In the genomic region with DNA sequence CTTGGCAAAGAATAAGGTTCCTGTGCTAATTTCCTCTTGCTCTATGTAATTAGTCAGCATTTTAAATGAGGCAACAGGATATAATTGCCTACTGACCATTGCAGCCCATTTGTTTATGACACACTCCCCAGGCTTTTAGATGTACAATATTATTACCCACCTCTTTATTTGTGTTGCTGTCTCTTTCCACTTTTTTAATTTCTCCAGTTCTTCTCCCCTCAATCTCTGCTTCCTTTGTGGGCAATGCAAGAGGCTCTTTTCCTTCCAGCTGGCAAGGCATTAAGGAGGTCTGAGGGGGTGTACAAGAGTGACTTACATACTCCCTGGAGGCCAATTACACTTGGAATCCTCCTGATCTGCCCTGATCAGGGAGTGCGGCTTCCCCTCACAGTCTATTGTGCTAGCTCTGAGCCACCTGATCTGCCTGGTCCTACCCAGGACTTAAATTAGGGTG, we compare ENCODE assay signal across 10 cellular contexts.
DNase-seq lines count a peak whose midpoint lies in the region; ATAC-seq and TF ChIP-seq lines count a peak whose summit lies in the region.
"Had no signal": no experiment of that assay in that cellular context is flagged by ENCODE, and none has a peak within 500 bp of the region (broad histone marks: within the 10 kb centered on the region; RNA-seq: fewer than 3 reads in every experiment).

No MANE protein-coding gene starts in this region.

- no peaks in the 10 kb centered on the region for H3K4me1 Mint-ChIP-seq in CD14-positive monocyte
- H3K4me1 Mint-ChIP-seq in naive thymus-derived CD4-positive, alpha-beta T cell: no peaks in the 10 kb centered on the region
- H3K4me1 Mint-ChIP-seq: activated CD4-positive, alpha-beta T cell treated with anti-CD3 and anti-CD28 coated beads for 36 hours had no signal

- H3K9me3 Mint-ChIP-seq in CD14-positive monocyte: peaks cover 0 to 4% (median 2%) of the 10 kb centered on the region in 7 donors
- peaks cover 0 to 5% (median 0%) of the 10 kb centered on the region in 11 donors for H3K9me3 Mint-ChIP-seq in naive thymus-derived CD4-positive, alpha-beta T cell

- no peak overlapping the region for H3K27ac Mint-ChIP-seq in CD14-positive monocyte
- H3K27ac Mint-ChIP-seq in naive thymus-derived CD4-positive, alpha-beta T cell: no peak overlapping the region
- H3K27ac Mint-ChIP-seq: activated CD4-positive, alpha-beta T cell treated with anti-CD3 and anti-CD28 coated beads for 36 hours had no signal

- POLR2A ChIA-PET in Panc1 (lab: Charles Lee): no interaction called here
- POLR2A ChIA-PET in naive thymus-derived CD4-positive, alpha-beta T cell (lab: Charles Lee): no interaction called here

- peaks cover 20% of the 10 kb centered on the region; the same call in 1 of the 2 replicates for H3K4me1 ChIP-seq in Panc1 (ENCODE audit: control insufficient read depth, insufficient read depth, low read length)
- no peaks in the 10 kb centered on the region for H3K4me1 ChIP-seq in naive thymus-derived CD4-positive, alpha-beta T cell (ENCODE audit: control insufficient read depth in 2 of 2, insufficient read depth in 2 of 2, low read length in 2 of 2)

- no peaks in the 10 kb centered on the region for H3K36me3 ChIP-seq in Panc1 (ENCODE audit: control insufficient read depth, insufficient read depth, low read length)
- H3K36me3 ChIP-seq in naive thymus-derived CD4-positive, alpha-beta T cell (ENCODE audit: control insufficient read depth in 2 of 3, insufficient read depth in 3 of 3, low read length in 3 of 3): no peaks in the 10 kb centered on the region

- H3K36me3 Mint-ChIP-seq in CD14-positive monocyte: no peaks in the 10 kb centered on the region
- H3K36me3 Mint-ChIP-seq in naive thymus-derived CD4-positive, alpha-beta T cell: no peaks in the 10 kb centered on the region

- H3K4me3 ChIP-seq in Panc1 (ENCODE audit: low read depth in 2 of 2, low read length in 2 of 2): no peak overlapping the region
- H3K4me3 ChIP-seq in naive thymus-derived CD4-positive, alpha-beta T cell (ENCODE audit: low read length): no peak overlapping the region

- no peak for TF ChIP-seq CTCF in Panc1 (IDR thresholded peaks at IDR 0.05)
- no peak for TF ChIP-seq CTCF in CD14-positive monocyte (IDR thresholded peaks at IDR 0.05)

- no TSS peak for BruUV-seq in Panc1 (replicated peaks; lab: Mats Ljungman, UMichigan)

- CTCF ChIA-PET in Panc1 (lab: Charles Lee): no interaction called here
- CTCF ChIA-PET in naive thymus-derived CD4-positive, alpha-beta T cell (lab: Charles Lee): no interaction called here

- ATAC-seq in Panc1: peak; percentile 84
- no peak for ATAC-seq in left colon
- no peak for ATAC-seq in naive thymus-derived CD4-positive, alpha-beta T cell
- ATAC-seq: activated CD4-positive, alpha-beta T cell treated with anti-CD3 and anti-CD28 coated beads for 36 hours had no signal

- peak overlapping the region; percentile 78 for H3K27ac ChIP-seq in Panc1 (ENCODE audit: low read length)
- no peak overlapping the region for H3K27ac ChIP-seq in naive thymus-derived CD4-positive, alpha-beta T cell (ENCODE audit: low read depth, low read length)

- H3K9me3 ChIP-seq in Panc1 (ENCODE audit: control insufficient read depth, insufficient read depth, low read depth, low read length): no peaks in the 10 kb centered on the region
- H3K9me3 ChIP-seq in naive thymus-derived CD4-positive, alpha-beta T cell (ENCODE audit: control insufficient read depth in 2 of 3, low read length in 3 of 3): no peaks in the 10 kb centered on the region

- in situ Hi-C loops in Panc1 (cut with HindIII; ENCODE audit: low pct_unique_long_range_greater_than_20kb, low sequenced_read_pairs): no loop called here

- no peaks in the 10 kb centered on the region for H3K27me3 ChIP-seq in Panc1 (ENCODE audit: control insufficient read depth, insufficient read depth, low read length)
- no peaks in the 10 kb centered on the region for H3K27me3 ChIP-seq in naive thymus-derived CD4-positive, alpha-beta T cell (ENCODE audit: control insufficient read depth in 2 of 2, insufficient read depth in 2 of 2, low read length in 2 of 2)

- DNase-seq in GM03348 (ENCODE audit: low spot score) (peak; percentile 24), Panc1 (ENCODE audit: low read depth, low spot score) (no peak), fibroblast of gingiva (ENCODE audit: low read depth) (peak; percentile 25), renal cortical epithelial cell (ENCODE audit: low read depth) (peak; percentile 69), OCI-M2 (lab: John Stamatoyannopoulos, UW; ENCODE audit: unreplicated experiment) (no peak), CD14-positive monocyte (ENCODE audit: low spot score) (no peak), left colon (no peak)
- DNase-seq in naive thymus-derived CD4-positive, alpha-beta T cell: no peak
- DNase-seq: activated CD4-positive, alpha-beta T cell treated with anti-CD3 and anti-CD28 coated beads for 36 hours; cerebellar nuclear complex had no signal

- intact Hi-C loops in Panc1 (cut with micrococcal nuclease; ENCODE audit: unreplicated experiment): no loop called here
- intact Hi-C loops in CD14-positive monocyte (cut with micrococcal nuclease): no loop called here
- intact Hi-C loops in left colon (cut with DNase I, micrococcal nuclease): no loop called here
- intact Hi-C loops in naive thymus-derived CD4-positive, alpha-beta T cell (cut with micrococcal nuclease): no loop called here

- no peak overlapping the region for H3K4me3 Mint-ChIP-seq in CD14-positive monocyte
- H3K4me3 Mint-ChIP-seq in naive thymus-derived CD4-positive, alpha-beta T cell: no peak overlapping the region
- H3K4me3 Mint-ChIP-seq: activated CD4-positive, alpha-beta T cell treated with anti-CD3 and anti-CD28 coated beads for 36 hours had no signal

- H3K27me3 Mint-ChIP-seq in CD14-positive monocyte (ENCODE audit: low read depth in 3 of 3): no peaks in the 10 kb centered on the region
- no peaks in the 10 kb centered on the region for H3K27me3 Mint-ChIP-seq in naive thymus-derived CD4-positive, alpha-beta T cell
- H3K27me3 Mint-ChIP-seq: activated CD4-positive, alpha-beta T cell treated with anti-CD3 and anti-CD28 coated beads for 36 hours had no signal

Comparison
In these comparisons a context has a peak if more than half of its experiments do, and no peak if none do; other contexts are left out.
1. DNase-seq: peak in GM03348 (single experiment), fibroblast of gingiva (single experiment) and renal cortical epithelial cell (single experiment); none in Panc1 (single experiment), OCI-M2 (single experiment), CD14-positive monocyte (single experiment), left colon (0 of 2) and naive thymus-derived CD4-positive, alpha-beta T cell (0 of 9).